In genomic region chr13:99313473-99313872, GRCh38 we compare ENCODE assay signal across 13 cellular contexts. TPM values are rescaled to one million over a fixed set of nuclear protein-coding genes. Genes with fewer than 3 reads are reported as not detected.
DNase-seq lines count a peak whose midpoint lies in the region; ATAC-seq and TF ChIP-seq lines count a peak whose summit lies in the region.
"Had no signal": no experiment of that assay in that cellular context is flagged by ENCODE, and none has a peak within 500 bp of the region (broad histone marks: within the 10 kb centered on the region; RNA-seq: fewer than 3 reads in every experiment).

No MANE protein-coding gene starts in this region.

- peaks cover 11 to 21% of the 10 kb centered on the region in 2 donors for H3K4me1 ChIP-seq in gastrocnemius medialis

- no peak overlapping the region for H3K4me3 ChIP-seq in fibroblast of pulmonary artery (replicated peaks; ENCODE audit: low read depth, low read length)
- H3K4me3 ChIP-seq in gastrocnemius medialis, result no peak overlapping the region
- H3K4me3 ChIP-seq: A549, ascending aorta, uterus had no signal

- intact Hi-C loops in gastrocnemius medialis (cut with DNase I; ENCODE audit: low total_unique reads), result loop anchor here (10.0 kb wide), 1 partner anchor 89 kb away; no protein-coding TSS in a partner anchor

- ATAC-seq in WTC11 (peak; percentile 71), gastrocnemius medialis (no peak), HG03442 (IDR thresholded peaks at IDR 0.05; ENCODE audit: unreplicated experiment) (no peak)
- ATAC-seq: A549 had no signal

- no peaks in the 10 kb centered on the region for H3K27me3 Mint-ChIP-seq in T-helper 1 cell treated with Interleukin-12 subunit alpha and Interleukin-12 subunit beta and Interleukin-4 antibody, amounts not matched to agents 30 μg/mL and 1 μg/mL, for 36 hours (ENCODE audit: low read depth)
- H3K27me3 Mint-ChIP-seq in WTC11 (ENCODE audit: low read depth), result no peaks in the 10 kb centered on the region

- H3K27me3 ChIP-seq in gastrocnemius medialis, result no peaks in the 10 kb centered on the region
- H3K27me3 ChIP-seq: ascending aorta, uterus had no signal

- H3K4me1 Mint-ChIP-seq in T-helper 1 cell treated with Interleukin-12 subunit alpha and Interleukin-12 subunit beta and Interleukin-4 antibody, amounts not matched to agents 30 μg/mL and 1 μg/mL, for 36 hours (ENCODE audit: low read depth), result peaks cover 52% of the 10 kb centered on the region
- H3K4me1 Mint-ChIP-seq in WTC11, result peaks cover 28% of the 10 kb centered on the region

- no peaks in the 10 kb centered on the region for H3K9me3 Mint-ChIP-seq in T-helper 1 cell treated with Interleukin-12 subunit alpha and Interleukin-12 subunit beta and Interleukin-4 antibody, amounts not matched to agents 30 μg/mL and 1 μg/mL, for 36 hours
- H3K9me3 Mint-ChIP-seq in WTC11, result no peaks in the 10 kb centered on the region

- peak overlapping the region; percentile 71 to 79 (median 76) for H3K27ac ChIP-seq in gastrocnemius medialis
- H3K27ac ChIP-seq: A549 had no signal

- H3K36me3 Mint-ChIP-seq in T-helper 1 cell treated with Interleukin-12 subunit alpha and Interleukin-12 subunit beta and Interleukin-4 antibody, amounts not matched to agents 30 μg/mL and 1 μg/mL, for 36 hours (ENCODE audit: low read depth), result peaks cover 24% of the 10 kb centered on the region
- peaks cover 15% of the 10 kb centered on the region for H3K36me3 Mint-ChIP-seq in WTC11

- CTCF ChIA-PET in WTC11 (lab: Charles Lee), result no interaction called here

- no peak for DNase-seq in T-helper 1 cell
- DNase-seq in WTC11 (ENCODE audit: low spot score), result no peak
- DNase-seq in fibroblast of pulmonary artery (ENCODE audit: low read depth), result peak; percentile 36
- no peak for DNase-seq in gastrocnemius medialis
- no peak for DNase-seq in activated effector memory CD4-positive, alpha-beta T cell treated with anti-CD3 and anti-CD28 coated beads, Interleukin-2, amount 50 U/mL, for 16 hours
- no peak for DNase-seq in NCI-H2196 treated with DMSO at 0.1 percent for 48 hours (lab: John Stamatoyannopoulos, UW; ENCODE audit: unreplicated experiment)
- DNase-seq: NCI-H2029 treated with DMSO at 0.1 percent for 48 hours; stimulated activated CD4-positive, alpha-beta T cell treated with anti-CD3 and anti-CD28 coated beads, Interleukin-1b, Interleukin-23, amount 100 ng/mL, for 48 hours; uterus had no signal

- H3K27ac Mint-ChIP-seq in T-helper 1 cell treated with Interleukin-12 subunit alpha and Interleukin-12 subunit beta and Interleukin-4 antibody, amounts not matched to agents 30 μg/mL and 1 μg/mL, for 36 hours, result peak overlapping the region; percentile 67
- H3K27ac Mint-ChIP-seq in WTC11, result peak overlapping the region; percentile 3; the same call in 1 of the 2 replicates

- no peak for TF ChIP-seq POLR2A in gastrocnemius medialis (IDR thresholded peaks at IDR 0.05)

- H3K4me3 Mint-ChIP-seq in T-helper 1 cell treated with Interleukin-12 subunit alpha and Interleukin-12 subunit beta and Interleukin-4 antibody, amounts not matched to agents 30 μg/mL and 1 μg/mL, for 36 hours, result peak overlapping the region; percentile 67
- no peak overlapping the region for H3K4me3 Mint-ChIP-seq in WTC11

- H3K36me3 ChIP-seq in gastrocnemius medialis, result peaks cover 0 to 6% of the 10 kb centered on the region in 2 donors
- H3K36me3 ChIP-seq: ascending aorta, uterus had no signal

- TF ChIP-seq CTCF in WTC11 (IDR thresholded peaks at IDR 0.05), result no peak
- no peak for TF ChIP-seq CTCF in fibroblast of pulmonary artery (IDR thresholded peaks at IDR 0.05; ENCODE audit: low read length, missing control alignments)
- TF ChIP-seq CTCF in gastrocnemius medialis (IDR thresholded peaks at IDR 0.05 in 4 of 5, conservative IDR thresholded peaks at IDR 0.05 in 1 of 5), result no peak

- POLR2A ChIA-PET in WTC11 (lab: Charles Lee), result no interaction called here

- H3K9me3 ChIP-seq in gastrocnemius medialis, result no peaks in the 10 kb centered on the region
- H3K9me3 ChIP-seq: A549, ascending aorta, uterus had no signal

- in situ Hi-C loops in gastrocnemius medialis (cut with MboI; ENCODE audit: low sequenced_read_pairs in 4 of 4), result no loop called here

TF ChIP-seq in WTC11, 78 proteins besides CTCF, POLR2A, EP300 and RAD21 (continues in another document):
- TF ChIP-seq FOXP1 (CRISPR knock-in tag; IDR thresholded peaks at IDR 0.05; ENCODE audit: borderline replicate concordance) (no peak), PREB (CRISPR knock-in tag; IDR thresholded peaks at IDR 0.05; ENCODE audit: borderline replicate concordance) (no peak), SMAD4 (CRISPR knock-in tag; IDR thresholded peaks at IDR 0.05) (no peak), HMGXB4 (CRISPR knock-in tag; IDR thresholded peaks at IDR 0.05) (no peak), ZNF416 (CRISPR knock-in tag; IDR thresholded peaks at IDR 0.05) (no peak), JAZF1 (CRISPR knock-in tag; IDR thresholded peaks at IDR 0.05) (no peak), GRHL2 (CRISPR knock-in tag; IDR thresholded peaks at IDR 0.05; ENCODE audit: insufficient replicate concordance, severe bottlenecking) (no peak), ZBTB43 (CRISPR knock-in tag; IDR thresholded peaks at IDR 0.05) (no peak), RELA (CRISPR knock-in tag; IDR thresholded peaks at IDR 0.05; ENCODE audit: borderline replicate concordance) (no peak), MAX (CRISPR knock-in tag; IDR thresholded peaks at IDR 0.05) (no peak), ETV6 (CRISPR knock-in tag; IDR thresholded peaks at IDR 0.05) (no peak), KAT7 (CRISPR knock-in tag; IDR thresholded peaks at IDR 0.05; ENCODE audit: borderline replicate concordance) (no peak), GABPB1 (CRISPR knock-in tag; IDR thresholded peaks at IDR 0.05) (no peak), OVOL2 (CRISPR knock-in tag; IDR thresholded peaks at IDR 0.05; ENCODE audit: borderline replicate concordance) (no peak), ERG (CRISPR knock-in tag; IDR thresholded peaks at IDR 0.05) (no peak)

RNA-seq across cellular contexts. Expression of gene GPR183, which starts 6.3 kb away (rescaled TPM):
- 0.13 to 0.14 TPM in 2 of 3 replicates, not detected in the other for total RNA-seq in WTC11 (2021)
- total RNA-seq in gastrocnemius medialis, result 1 to 10 TPM in 3 of 4 donors, under 1 TPM in 1; 0.49 to 3.4 (median 2.5) TPM

RNA-seq across cellular contexts. Expression of gene GPR18, which starts 55.3 kb away (rescaled TPM):
- total RNA-seq in WTC11 (2021) (0.09 TPM in 1 of 3 replicates, not detected in the others), gastrocnemius medialis (not detected)
- total RNA-seq: ascending aorta had no signal
